ENCODE assay signal across 1 cellular context in the genomic region with DNA sequence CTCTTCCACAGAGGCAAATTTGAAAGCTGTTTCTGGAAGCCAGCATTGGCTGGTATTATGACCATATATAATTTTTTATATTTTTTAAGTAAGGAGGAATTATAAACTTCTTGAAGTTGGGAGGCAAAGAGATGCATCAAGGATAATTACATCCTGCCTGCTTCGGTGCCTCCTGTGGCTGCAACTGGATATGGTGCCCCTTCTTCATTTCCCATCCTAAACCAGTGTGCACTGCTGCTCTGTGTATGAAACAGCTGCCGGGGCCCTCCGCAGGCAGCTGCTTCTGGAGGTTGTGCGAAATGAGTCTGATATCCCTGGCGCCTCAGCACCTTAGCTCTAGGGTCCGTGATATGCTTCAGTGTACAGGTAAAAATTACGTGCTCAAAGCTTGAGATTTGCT.
TF ChIP-seq lines count a peak whose summit lies in the region.

No MANE protein-coding gene starts in this region.

TF ChIP-seq in HCT116, 20 proteins besides CTCF, POLR2A, EP300 and RAD21 (continued from another document):
- TF ChIP-seq, protein P1, sequence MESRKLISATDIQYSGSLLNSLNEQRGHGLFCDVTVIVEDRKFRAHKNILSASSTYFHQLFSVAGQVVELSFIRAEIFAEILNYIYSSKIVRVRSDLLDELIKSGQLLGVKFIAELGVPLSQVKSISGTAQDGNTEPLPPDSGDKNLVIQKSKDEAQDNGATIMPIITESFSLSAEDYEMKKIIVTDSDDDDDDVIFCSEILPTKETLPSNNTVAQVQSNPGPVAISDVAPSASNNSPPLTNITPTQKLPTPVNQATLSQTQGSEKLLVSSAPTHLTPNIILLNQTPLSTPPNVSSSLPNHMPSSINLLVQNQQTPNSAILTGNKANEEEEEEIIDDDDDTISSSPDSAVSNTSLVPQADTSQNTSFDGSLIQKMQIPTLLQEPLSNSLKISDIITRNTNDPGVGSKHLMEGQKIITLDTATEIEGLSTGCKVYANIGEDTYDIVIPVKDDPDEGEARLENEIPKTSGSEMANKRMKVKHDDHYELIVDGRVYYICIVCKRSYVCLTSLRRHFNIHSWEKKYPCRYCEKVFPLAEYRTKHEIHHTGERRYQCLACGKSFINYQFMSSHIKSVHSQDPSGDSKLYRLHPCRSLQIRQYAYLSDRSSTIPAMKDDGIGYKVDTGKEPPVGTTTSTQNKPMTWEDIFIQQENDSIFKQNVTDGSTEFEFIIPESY (IDR thresholded peaks at IDR 0.05; ENCODE audit: extremely low read depth, insufficient replicate concordance, low read length), result no peak
- no peak for TF ChIP-seq EGR1 (IDR thresholded peaks at IDR 0.05; ENCODE audit: low read depth)
